In the genomic region with DNA sequence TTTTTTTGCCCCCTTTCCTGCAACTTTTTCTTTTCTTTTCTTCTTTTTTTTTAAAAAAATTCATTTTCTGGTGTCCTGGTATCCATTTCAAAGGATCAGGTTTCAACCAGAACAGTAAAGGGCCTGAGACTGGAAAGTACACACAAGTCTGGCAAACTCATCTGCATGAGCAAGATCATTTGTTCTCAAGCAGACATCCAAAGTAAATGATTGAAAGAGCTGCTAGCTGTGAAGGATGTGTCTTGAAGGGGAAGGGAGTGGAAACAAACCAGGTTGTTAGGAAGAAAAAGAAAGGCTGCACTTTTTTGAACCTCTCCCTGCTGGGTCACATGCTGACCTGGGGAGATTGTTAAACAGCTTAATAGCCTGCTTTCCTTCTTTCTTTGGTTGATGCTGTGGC, we compare ENCODE assay signal across 1 cellular context.
A peak's percentile ranks its signal among the peaks of the same experiment; 100 is the strongest.
TF ChIP-seq lines count a peak whose summit lies in the region.

No MANE protein-coding gene starts in this region.

TF ChIP-seq in HepG2, 621 proteins besides CTCF, POLR2A, EP300 and RAD21 (continued from another document and continues in another):
- TF ChIP-seq HDAC2 (CRISPR knock-in tag; IDR thresholded peaks at IDR 0.05) = peak; percentile 51
- TF ChIP-seq BRD4 (CRISPR knock-in tag; IDR thresholded peaks at IDR 0.05) = no peak
- no peak for TF ChIP-seq ZNF746 (CRISPR knock-in tag; IDR thresholded peaks at IDR 0.05)
- no peak for TF ChIP-seq ELF3 (CRISPR knock-in tag; IDR thresholded peaks at IDR 0.05)
- TF ChIP-seq, protein P1, sequence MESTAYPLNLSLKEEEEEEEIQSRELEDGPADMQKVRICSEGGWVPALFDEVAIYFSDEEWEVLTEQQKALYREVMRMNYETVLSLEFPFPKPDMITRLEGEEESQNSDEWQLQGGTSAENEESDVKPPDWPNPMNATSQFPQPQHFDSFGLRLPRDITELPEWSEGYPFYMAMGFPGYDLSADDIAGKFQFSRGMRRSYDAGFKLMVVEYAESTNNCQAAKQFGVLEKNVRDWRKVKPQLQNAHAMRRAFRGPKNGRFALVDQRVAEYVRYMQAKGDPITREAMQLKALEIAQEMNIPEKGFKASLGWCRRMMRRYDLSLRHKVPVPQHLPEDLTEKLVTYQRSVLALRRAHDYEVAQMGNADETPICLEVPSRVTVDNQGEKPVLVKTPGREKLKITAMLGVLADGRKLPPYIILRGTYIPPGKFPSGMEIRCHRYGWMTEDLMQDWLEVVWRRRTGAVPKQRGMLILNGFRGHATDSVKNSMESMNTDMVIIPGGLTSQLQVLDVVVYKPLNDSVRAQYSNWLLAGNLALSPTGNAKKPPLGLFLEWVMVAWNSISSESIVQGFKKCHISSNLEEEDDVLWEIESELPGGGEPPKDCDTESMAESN (CRISPR knock-in tag; conservative IDR thresholded peaks at IDR 0.05) = no peak
- TF ChIP-seq, protein P2, sequence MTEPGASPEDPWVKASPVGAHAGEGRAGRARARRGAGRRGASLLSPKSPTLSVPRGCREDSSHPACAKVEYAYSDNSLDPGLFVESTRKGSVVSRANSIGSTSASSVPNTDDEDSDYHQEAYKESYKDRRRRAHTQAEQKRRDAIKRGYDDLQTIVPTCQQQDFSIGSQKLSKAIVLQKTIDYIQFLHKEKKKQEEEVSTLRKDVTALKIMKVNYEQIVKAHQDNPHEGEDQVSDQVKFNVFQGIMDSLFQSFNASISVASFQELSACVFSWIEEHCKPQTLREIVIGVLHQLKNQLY (CRISPR knock-in tag; IDR thresholded peaks at IDR 0.05) = no peak
- TF ChIP-seq, protein P3, sequence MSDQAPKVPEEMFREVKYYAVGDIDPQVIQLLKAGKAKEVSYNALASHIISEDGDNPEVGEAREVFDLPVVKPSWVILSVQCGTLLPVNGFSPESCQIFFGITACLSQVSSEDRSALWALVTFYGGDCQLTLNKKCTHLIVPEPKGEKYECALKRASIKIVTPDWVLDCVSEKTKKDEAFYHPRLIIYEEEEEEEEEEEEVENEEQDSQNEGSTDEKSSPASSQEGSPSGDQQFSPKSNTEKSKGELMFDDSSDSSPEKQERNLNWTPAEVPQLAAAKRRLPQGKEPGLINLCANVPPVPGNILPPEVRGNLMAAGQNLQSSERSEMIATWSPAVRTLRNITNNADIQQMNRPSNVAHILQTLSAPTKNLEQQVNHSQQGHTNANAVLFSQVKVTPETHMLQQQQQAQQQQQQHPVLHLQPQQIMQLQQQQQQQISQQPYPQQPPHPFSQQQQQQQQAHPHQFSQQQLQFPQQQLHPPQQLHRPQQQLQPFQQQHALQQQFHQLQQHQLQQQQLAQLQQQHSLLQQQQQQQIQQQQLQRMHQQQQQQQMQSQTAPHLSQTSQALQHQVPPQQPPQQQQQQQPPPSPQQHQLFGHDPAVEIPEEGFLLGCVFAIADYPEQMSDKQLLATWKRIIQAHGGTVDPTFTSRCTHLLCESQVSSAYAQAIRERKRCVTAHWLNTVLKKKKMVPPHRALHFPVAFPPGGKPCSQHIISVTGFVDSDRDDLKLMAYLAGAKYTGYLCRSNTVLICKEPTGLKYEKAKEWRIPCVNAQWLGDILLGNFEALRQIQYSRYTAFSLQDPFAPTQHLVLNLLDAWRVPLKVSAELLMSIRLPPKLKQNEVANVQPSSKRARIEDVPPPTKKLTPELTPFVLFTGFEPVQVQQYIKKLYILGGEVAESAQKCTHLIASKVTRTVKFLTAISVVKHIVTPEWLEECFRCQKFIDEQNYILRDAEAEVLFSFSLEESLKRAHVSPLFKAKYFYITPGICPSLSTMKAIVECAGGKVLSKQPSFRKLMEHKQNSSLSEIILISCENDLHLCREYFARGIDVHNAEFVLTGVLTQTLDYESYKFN (CRISPR knock-in tag; conservative IDR thresholded peaks at IDR 0.05) = peak; percentile 53
- peak; percentile 51; the same call in 1 of the 2 replicates for TF ChIP-seq RXRB (CRISPR knock-in tag; IDR thresholded peaks at IDR 0.05; ENCODE audit: borderline replicate concordance)
- no peak for TF ChIP-seq IKZF4 (CRISPR knock-in tag; IDR thresholded peaks at IDR 0.05; ENCODE audit: borderline replicate concordance, low read depth, not compliant biosample characterization)
- peak; percentile 84 for TF ChIP-seq SOX5 (CRISPR knock-in tag; IDR thresholded peaks at IDR 0.05; ENCODE audit: borderline replicate concordance)
- no peak for TF ChIP-seq ZNF230 (CRISPR knock-in tag; IDR thresholded peaks at IDR 0.05)
- TF ChIP-seq, protein P4, sequence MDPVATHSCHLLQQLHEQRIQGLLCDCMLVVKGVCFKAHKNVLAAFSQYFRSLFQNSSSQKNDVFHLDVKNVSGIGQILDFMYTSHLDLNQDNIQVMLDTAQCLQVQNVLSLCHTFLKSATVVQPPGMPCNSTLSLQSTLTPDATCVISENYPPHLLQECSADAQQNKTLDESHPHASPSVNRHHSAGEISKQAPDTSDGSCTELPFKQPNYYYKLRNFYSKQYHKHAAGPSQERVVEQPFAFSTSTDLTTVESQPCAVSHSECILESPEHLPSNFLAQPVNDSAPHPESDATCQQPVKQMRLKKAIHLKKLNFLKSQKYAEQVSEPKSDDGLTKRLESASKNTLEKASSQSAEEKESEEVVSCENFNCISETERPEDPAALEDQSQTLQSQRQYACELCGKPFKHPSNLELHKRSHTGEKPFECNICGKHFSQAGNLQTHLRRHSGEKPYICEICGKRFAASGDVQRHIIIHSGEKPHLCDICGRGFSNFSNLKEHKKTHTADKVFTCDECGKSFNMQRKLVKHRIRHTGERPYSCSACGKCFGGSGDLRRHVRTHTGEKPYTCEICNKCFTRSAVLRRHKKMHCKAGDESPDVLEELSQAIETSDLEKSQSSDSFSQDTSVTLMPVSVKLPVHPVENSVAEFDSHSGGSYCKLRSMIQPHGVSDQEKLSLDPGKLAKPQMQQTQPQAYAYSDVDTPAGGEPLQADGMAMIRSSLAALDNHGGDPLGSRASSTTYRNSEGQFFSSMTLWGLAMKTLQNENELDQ (CRISPR knock-in tag; IDR thresholded peaks at IDR 0.05; ENCODE audit: borderline replicate concordance) = no peak
- TF ChIP-seq, protein P5, sequence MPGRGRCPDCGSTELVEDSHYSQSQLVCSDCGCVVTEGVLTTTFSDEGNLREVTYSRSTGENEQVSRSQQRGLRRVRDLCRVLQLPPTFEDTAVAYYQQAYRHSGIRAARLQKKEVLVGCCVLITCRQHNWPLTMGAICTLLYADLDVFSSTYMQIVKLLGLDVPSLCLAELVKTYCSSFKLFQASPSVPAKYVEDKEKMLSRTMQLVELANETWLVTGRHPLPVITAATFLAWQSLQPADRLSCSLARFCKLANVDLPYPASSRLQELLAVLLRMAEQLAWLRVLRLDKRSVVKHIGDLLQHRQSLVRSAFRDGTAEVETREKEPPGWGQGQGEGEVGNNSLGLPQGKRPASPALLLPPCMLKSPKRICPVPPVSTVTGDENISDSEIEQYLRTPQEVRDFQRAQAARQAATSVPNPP (CRISPR knock-in tag; IDR thresholded peaks at IDR 0.05) = no peak
- TF ChIP-seq, protein P6, sequence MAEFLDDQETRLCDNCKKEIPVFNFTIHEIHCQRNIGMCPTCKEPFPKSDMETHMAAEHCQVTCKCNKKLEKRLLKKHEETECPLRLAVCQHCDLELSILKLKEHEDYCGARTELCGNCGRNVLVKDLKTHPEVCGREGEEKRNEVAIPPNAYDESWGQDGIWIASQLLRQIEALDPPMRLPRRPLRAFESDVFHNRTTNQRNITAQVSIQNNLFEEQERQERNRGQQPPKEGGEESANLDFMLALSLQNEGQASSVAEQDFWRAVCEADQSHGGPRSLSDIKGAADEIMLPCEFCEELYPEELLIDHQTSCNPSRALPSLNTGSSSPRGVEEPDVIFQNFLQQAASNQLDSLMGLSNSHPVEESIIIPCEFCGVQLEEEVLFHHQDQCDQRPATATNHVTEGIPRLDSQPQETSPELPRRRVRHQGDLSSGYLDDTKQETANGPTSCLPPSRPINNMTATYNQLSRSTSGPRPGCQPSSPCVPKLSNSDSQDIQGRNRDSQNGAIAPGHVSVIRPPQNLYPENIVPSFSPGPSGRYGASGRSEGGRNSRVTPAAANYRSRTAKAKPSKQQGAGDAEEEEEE (CRISPR knock-in tag; IDR thresholded peaks at IDR 0.05; ENCODE audit: borderline replicate concordance) = no peak
- TF ChIP-seq, protein P7, sequence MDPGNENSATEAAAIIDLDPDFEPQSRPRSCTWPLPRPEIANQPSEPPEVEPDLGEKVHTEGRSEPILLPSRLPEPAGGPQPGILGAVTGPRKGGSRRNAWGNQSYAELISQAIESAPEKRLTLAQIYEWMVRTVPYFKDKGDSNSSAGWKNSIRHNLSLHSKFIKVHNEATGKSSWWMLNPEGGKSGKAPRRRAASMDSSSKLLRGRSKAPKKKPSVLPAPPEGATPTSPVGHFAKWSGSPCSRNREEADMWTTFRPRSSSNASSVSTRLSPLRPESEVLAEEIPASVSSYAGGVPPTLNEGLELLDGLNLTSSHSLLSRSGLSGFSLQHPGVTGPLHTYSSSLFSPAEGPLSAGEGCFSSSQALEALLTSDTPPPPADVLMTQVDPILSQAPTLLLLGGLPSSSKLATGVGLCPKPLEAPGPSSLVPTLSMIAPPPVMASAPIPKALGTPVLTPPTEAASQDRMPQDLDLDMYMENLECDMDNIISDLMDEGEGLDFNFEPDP (CRISPR knock-in tag; conservative IDR thresholded peaks at IDR 0.05) = no peak
- TF ChIP-seq SAP130 (CRISPR knock-in tag; IDR thresholded peaks at IDR 0.05; ENCODE audit: low read depth) = peak; percentile 76
- no peak for TF ChIP-seq BORCS8-MEF2B (CRISPR knock-in tag; IDR thresholded peaks at IDR 0.05)
- TF ChIP-seq SPEN (CRISPR knock-in tag; IDR thresholded peaks at IDR 0.05; ENCODE audit: low read depth) = no peak
- TF ChIP-seq ZNF274 (CRISPR knock-in tag; IDR thresholded peaks at IDR 0.05) = no peak
- TF ChIP-seq, protein P8, sequence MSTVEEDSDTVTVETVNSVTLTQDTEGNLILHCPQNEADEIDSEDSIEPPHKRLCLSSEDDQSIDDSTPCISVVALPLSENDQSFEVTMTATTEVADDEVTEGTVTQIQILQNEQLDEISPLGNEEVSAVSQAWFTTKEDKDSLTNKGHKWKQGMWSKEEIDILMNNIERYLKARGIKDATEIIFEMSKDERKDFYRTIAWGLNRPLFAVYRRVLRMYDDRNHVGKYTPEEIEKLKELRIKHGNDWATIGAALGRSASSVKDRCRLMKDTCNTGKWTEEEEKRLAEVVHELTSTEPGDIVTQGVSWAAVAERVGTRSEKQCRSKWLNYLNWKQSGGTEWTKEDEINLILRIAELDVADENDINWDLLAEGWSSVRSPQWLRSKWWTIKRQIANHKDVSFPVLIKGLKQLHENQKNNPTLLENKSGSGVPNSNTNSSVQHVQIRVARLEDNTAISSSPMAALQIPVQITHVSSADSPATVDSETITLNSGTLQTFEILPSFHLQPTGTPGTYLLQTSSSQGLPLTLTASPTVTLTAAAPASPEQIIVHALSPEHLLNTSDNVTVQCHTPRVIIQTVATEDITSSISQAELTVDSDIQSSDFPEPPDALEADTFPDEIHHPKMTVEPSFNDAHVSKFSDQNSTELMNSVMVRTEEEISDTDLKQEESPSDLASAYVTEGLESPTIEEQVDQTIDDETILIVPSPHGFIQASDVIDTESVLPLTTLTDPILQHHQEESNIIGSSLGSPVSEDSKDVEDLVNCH (CRISPR knock-in tag; IDR thresholded peaks at IDR 0.05) = no peak
- TF ChIP-seq ZNF501 (CRISPR knock-in tag; IDR thresholded peaks at IDR 0.05) = no peak
- TF ChIP-seq TCF7 (IDR thresholded peaks at IDR 0.05; ENCODE audit: low read depth) = peak; percentile 46
- TF ChIP-seq, protein P9, sequence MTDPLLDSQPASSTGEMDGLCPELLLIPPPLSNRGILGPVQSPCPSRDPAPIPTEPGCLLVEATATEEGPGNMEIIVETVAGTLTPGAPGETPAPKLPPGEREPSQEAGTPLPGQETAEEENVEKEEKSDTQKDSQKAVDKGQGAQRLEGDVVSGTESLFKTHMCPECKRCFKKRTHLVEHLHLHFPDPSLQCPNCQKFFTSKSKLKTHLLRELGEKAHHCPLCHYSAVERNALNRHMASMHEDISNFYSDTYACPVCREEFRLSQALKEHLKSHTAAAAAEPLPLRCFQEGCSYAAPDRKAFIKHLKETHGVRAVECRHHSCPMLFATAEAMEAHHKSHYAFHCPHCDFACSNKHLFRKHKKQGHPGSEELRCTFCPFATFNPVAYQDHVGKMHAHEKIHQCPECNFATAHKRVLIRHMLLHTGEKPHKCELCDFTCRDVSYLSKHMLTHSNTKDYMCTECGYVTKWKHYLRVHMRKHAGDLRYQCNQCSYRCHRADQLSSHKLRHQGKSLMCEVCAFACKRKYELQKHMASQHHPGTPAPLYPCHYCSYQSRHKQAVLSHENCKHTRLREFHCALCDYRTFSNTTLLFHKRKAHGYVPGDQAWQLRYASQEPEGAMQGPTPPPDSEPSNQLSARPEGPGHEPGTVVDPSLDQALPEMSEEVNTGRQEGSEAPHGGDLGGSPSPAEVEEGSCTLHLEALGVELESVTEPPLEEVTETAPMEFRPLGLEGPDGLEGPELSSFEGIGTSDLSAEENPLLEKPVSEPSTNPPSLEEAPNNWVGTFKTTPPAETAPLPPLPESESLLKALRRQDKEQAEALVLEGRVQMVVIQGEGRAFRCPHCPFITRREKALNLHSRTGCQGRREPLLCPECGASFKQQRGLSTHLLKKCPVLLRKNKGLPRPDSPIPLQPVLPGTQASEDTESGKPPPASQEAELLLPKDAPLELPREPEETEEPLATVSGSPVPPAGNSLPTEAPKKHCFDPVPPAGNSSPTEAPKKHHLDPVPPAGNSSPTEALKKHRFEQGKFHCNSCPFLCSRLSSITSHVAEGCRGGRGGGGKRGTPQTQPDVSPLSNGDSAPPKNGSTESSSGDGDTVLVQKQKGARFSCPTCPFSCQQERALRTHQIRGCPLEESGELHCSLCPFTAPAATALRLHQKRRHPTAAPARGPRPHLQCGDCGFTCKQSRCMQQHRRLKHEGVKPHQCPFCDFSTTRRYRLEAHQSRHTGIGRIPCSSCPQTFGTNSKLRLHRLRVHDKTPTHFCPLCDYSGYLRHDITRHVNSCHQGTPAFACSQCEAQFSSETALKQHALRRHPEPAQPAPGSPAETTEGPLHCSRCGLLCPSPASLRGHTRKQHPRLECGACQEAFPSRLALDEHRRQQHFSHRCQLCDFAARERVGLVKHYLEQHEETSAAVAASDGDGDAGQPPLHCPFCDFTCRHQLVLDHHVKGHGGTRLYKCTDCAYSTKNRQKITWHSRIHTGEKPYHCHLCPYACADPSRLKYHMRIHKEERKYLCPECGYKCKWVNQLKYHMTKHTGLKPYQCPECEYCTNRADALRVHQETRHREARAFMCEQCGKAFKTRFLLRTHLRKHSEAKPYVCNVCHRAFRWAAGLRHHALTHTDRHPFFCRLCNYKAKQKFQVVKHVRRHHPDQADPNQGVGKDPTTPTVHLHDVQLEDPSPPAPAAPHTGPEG (CRISPR knock-in tag; IDR thresholded peaks at IDR 0.05) = 0 out of 2 replicates have a peak, but pooled peaks have one; percentile 34
- no peak for TF ChIP-seq ATAD3A (CRISPR knock-in tag; IDR thresholded peaks at IDR 0.05)
- TF ChIP-seq ZNF607 (CRISPR knock-in tag; IDR thresholded peaks at IDR 0.05; ENCODE audit: borderline replicate concordance) = no peak
- TF ChIP-seq, protein P10, sequence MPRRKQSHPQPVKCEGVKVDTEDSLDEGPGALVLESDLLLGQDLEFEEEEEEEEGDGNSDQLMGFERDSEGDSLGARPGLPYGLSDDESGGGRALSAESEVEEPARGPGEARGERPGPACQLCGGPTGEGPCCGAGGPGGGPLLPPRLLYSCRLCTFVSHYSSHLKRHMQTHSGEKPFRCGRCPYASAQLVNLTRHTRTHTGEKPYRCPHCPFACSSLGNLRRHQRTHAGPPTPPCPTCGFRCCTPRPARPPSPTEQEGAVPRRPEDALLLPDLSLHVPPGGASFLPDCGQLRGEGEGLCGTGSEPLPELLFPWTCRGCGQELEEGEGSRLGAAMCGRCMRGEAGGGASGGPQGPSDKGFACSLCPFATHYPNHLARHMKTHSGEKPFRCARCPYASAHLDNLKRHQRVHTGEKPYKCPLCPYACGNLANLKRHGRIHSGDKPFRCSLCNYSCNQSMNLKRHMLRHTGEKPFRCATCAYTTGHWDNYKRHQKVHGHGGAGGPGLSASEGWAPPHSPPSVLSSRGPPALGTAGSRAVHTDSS (CRISPR knock-in tag; conservative IDR thresholded peaks at IDR 0.05) = no peak
- no peak for TF ChIP-seq ZNF569 (CRISPR knock-in tag; IDR thresholded peaks at IDR 0.05; ENCODE audit: borderline replicate concordance)
- TF ChIP-seq, protein P11, sequence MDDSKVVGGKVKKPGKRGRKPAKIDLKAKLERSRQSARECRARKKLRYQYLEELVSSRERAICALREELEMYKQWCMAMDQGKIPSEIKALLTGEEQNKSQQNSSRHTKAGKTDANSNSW (CRISPR knock-in tag; IDR thresholded peaks at IDR 0.05; ENCODE audit: borderline replicate concordance) = no peak
- no peak for TF ChIP-seq ZNF775 (CRISPR knock-in tag; IDR thresholded peaks at IDR 0.05; ENCODE audit: borderline replicate concordance)
